Comparison of ENCODE assay signal across 16 cellular contexts in the genomic region with DNA sequence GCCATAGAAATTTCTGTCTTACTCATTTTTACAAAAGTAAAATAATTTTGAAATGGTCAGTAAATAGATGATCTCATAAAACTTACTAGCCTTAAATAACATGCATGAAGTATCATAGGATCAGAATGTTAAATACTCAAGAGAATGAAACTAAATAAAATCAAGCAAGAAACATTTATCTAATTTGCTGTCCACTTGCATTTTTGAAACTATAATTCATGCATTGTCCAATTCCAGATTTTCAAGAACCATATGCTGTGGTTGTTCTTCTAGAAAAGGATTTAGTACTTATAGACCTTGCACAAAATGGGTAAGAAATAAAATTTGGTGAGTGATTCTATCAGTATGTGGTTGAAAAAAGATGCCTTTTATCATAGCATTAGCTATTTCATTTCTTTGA.
DNase-seq lines count a peak whose midpoint lies in the region; ATAC-seq and TF ChIP-seq lines count a peak whose summit lies in the region.
"Had no signal": no experiment of that assay in that cellular context is flagged by ENCODE, and none has a peak within 500 bp of the region (broad histone marks: within the 10 kb centered on the region; RNA-seq: fewer than 3 reads in every experiment).

No MANE protein-coding gene starts in this region.

- H3K4me2 ChIP-seq in GM23338: no peak overlapping the region
- H3K4me2 ChIP-seq: BLaER1 treated with 17β-estradiol and CSF1 and Interleukin-3, amounts not matched to agents 10 nM and 100 nM; KMS-11 had no signal

- no peaks in the 10 kb centered on the region for H3F3A ChIP-seq in GM23338 (replicated peaks; ENCODE audit: low read depth)

- no peaks in the 10 kb centered on the region for H3K27me3 ChIP-seq in GM23338 (ENCODE audit: insufficient read depth)
- H3K27me3 ChIP-seq: BLaER1 treated with 17β-estradiol and CSF1 and Interleukin-3, amounts not matched to agents 10 nM and 100 nM; SJSA1 had no signal

- no peaks in the 10 kb centered on the region for H3K9me2 ChIP-seq in GM23338 (ENCODE audit: insufficient read depth)

- H3K4me1 Mint-ChIP-seq in GM23338: peaks cover 21% of the 10 kb centered on the region

- H3K9me3 Mint-ChIP-seq in GM23338: no peaks in the 10 kb centered on the region

- peak overlapping the region; percentile 52 for H3K27ac Mint-ChIP-seq in GM23338

- no peaks in the 10 kb centered on the region for H3K79me2 ChIP-seq in GM23338 (replicated peaks; ENCODE audit: insufficient read depth)

- no peaks in the 10 kb centered on the region for H4K20me1 ChIP-seq in GM23338 (replicated peaks; ENCODE audit: insufficient read depth)
- H4K20me1 ChIP-seq: BLaER1 treated with 17β-estradiol and CSF1 and Interleukin-3, amounts not matched to agents 10 nM and 100 nM had no signal

- H3K27ac ChIP-seq in GM23338 (ENCODE audit: low read depth): no peak overlapping the region
- H3K27ac ChIP-seq: BLaER1 treated with 17β-estradiol and CSF1 and Interleukin-3, amounts not matched to agents 10 nM and 100 nM; KMS-11; SJSA1 had no signal

- no peak for DNase-seq in GM23338 (ENCODE audit: low spot score)
- DNase-seq in amniotic stem cell (lab: John Stamatoyannopoulos, UW): peak; percentile 23
- DNase-seq in fibroblast of mammary gland (ENCODE audit: low read depth): peak; percentile 42
- DNase-seq in activated effector memory CD4-positive, alpha-beta T cell treated with Interleukin-2 at 50 U/mL for 16 hours: no peak
- DNase-seq in HuH-7.5 (ENCODE audit: low spot score): no peak
- DNase-seq: DMS 273 treated with DMSO at 0.1 percent for 48 hours, GOT3, NCI-H1092, NCI-H1694 treated with DMSO at 0.1 percent for 48 hours, NCI-H446, PC-3 had no signal

- H3K4me1 ChIP-seq in GM23338 (ENCODE audit: insufficient read depth): peaks cover 25% of the 10 kb centered on the region
- H3K4me1 ChIP-seq: SJSA1 had no signal

- H2AFZ ChIP-seq in GM23338: no peak overlapping the region

- TF ChIP-seq CTCF in GM23338 (conservative IDR thresholded peaks at IDR 0.05; ENCODE audit: low read depth in 2 of 2) (no peak), fibroblast of mammary gland (conservative IDR thresholded peaks at IDR 0.05; ENCODE audit: control insufficient read depth, insufficient read depth, low read depth, low read length) (no peak)

- H3K4me3 ChIP-seq in GM23338 (no peak overlapping the region), fibroblast of mammary gland (ENCODE audit: control insufficient read depth, low read depth, low read length) (no peak overlapping the region)
- H3K4me3 ChIP-seq: BLaER1 treated with 17β-estradiol and CSF1 and Interleukin-3, amounts not matched to agents 10 nM and 100 nM; SJSA1 had no signal

- H3K4me3 Mint-ChIP-seq in GM23338: no peak overlapping the region

- H3K27me3 Mint-ChIP-seq in GM23338 (ENCODE audit: insufficient read depth, low read depth, poor library complexity): peaks cover 1% of the 10 kb centered on the region

- H3K36me3 Mint-ChIP-seq in GM23338 (ENCODE audit: low read depth): peaks cover under 1% of the 10 kb centered on the region; the same call in 2 of the 3 replicates

- no peaks in the 10 kb centered on the region for H3K36me3 ChIP-seq in GM23338 (ENCODE audit: insufficient read depth)

- ATAC-seq in GM23338 (no peak), GM19328 (IDR thresholded peaks at IDR 0.05; ENCODE audit: unreplicated experiment) (no peak), GM19467 (IDR thresholded peaks at IDR 0.05; ENCODE audit: unreplicated experiment) (no peak)
- ATAC-seq: PC-3 had no signal

TF ChIP-seq in GM23338, 12 proteins besides CTCF, POLR2A, EP300 and RAD21 (continues in another document):
- TF ChIP-seq, protein P1, sequence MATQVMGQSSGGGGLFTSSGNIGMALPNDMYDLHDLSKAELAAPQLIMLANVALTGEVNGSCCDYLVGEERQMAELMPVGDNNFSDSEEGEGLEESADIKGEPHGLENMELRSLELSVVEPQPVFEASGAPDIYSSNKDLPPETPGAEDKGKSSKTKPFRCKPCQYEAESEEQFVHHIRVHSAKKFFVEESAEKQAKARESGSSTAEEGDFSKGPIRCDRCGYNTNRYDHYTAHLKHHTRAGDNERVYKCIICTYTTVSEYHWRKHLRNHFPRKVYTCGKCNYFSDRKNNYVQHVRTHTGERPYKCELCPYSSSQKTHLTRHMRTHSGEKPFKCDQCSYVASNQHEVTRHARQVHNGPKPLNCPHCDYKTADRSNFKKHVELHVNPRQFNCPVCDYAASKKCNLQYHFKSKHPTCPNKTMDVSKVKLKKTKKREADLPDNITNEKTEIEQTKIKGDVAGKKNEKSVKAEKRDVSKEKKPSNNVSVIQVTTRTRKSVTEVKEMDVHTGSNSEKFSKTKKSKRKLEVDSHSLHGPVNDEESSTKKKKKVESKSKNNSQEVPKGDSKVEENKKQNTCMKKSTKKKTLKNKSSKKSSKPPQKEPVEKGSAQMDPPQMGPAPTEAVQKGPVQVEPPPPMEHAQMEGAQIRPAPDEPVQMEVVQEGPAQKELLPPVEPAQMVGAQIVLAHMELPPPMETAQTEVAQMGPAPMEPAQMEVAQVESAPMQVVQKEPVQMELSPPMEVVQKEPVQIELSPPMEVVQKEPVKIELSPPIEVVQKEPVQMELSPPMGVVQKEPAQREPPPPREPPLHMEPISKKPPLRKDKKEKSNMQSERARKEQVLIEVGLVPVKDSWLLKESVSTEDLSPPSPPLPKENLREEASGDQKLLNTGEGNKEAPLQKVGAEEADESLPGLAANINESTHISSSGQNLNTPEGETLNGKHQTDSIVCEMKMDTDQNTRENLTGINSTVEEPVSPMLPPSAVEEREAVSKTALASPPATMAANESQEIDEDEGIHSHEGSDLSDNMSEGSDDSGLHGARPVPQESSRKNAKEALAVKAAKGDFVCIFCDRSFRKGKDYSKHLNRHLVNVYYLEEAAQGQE (IDR thresholded peaks at IDR 0.05; ENCODE audit: unreplicated experiment): no peak
- TF ChIP-seq, protein P2, sequence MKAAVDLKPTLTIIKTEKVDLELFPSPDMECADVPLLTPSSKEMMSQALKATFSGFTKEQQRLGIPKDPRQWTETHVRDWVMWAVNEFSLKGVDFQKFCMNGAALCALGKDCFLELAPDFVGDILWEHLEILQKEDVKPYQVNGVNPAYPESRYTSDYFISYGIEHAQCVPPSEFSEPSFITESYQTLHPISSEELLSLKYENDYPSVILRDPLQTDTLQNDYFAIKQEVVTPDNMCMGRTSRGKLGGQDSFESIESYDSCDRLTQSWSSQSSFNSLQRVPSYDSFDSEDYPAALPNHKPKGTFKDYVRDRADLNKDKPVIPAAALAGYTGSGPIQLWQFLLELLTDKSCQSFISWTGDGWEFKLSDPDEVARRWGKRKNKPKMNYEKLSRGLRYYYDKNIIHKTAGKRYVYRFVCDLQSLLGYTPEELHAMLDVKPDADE (IDR thresholded peaks at IDR 0.05): no peak
- TF ChIP-seq NANOG (IDR thresholded peaks at IDR 0.05; ENCODE audit: borderline replicate concordance) (no peak), POLR2AphosphoS5 (IDR thresholded peaks at IDR 0.05; ENCODE audit: low read depth) (no peak), CREB1 (CRISPR knock-in tag; IDR thresholded peaks at IDR 0.05; ENCODE audit: low read depth) (no peak), ZNF114 (CRISPR knock-in tag; IDR thresholded peaks at IDR 0.05) (no peak), ZNF331 (CRISPR knock-in tag; IDR thresholded peaks at IDR 0.05; ENCODE audit: low read depth) (no peak), JUNB (IDR thresholded peaks at IDR 0.05; ENCODE audit: unreplicated experiment) (no peak), EZH2 (IDR thresholded peaks at IDR 0.05; ENCODE audit: low read depth, unreplicated experiment) (no peak)

Comparison
In these comparisons a context has a peak if more than half of its experiments do, and no peak if none do; other contexts are left out.
1. DNase-seq: peak in amniotic stem cell (single experiment) and fibroblast of mammary gland (single experiment); none in GM23338 (single experiment), activated effector memory CD4-positive, alpha-beta T cell treated with Interleukin-2 at 50 U/mL for 16 hours (single experiment) and HuH-7.5 (single experiment).